Comparison of ENCODE assay signal across 23 cellular contexts in genomic region chrX:37879692-37880091, GRCh38.
"Had no signal": no experiment of that assay in that cellular context is flagged by ENCODE, and none has a peak within 500 bp of the region (broad histone marks: within the 10 kb centered on the region; RNA-seq: fewer than 3 reads in every experiment).

No MANE protein-coding gene starts in this region.

- DNase-seq: activated CD4-positive, alpha-beta memory T cell treated with anti-CD3 and anti-CD28 coated beads, Interleukin-2, amount 10 ng/mL, durations not matched to agents 7 days and 5 days; activated CD4-positive, alpha-beta T cell treated with anti-CD3 and anti-CD28 coated beads for 36 hours; activated CD4-positive, alpha-beta T cell treated with anti-CD3 and anti-CD28 coated beads, Interleukin-2, amount 50 U/mL, for 1 hour; activated gamma-delta T cell; activated naive CD4-positive, alpha-beta T cell treated with anti-CD3 and anti-CD28 coated beads for 36 hours; activated T-cell treated with anti-CD3 and anti-CD28 coated beads for 4 hours; activated T-cell treated with anti-CD3 and anti-CD28 coated beads, Interleukin-2, amount 50 U/mL, for 48 hours; amygdala; central memory CD4-positive, alpha-beta T cell; Kasumi-1; KBM-7; MG63; MV-4-11; NCI-H1092 treated with DMSO at 0.1 percent for 48 hours; NCI-H1417 treated with DMSO at 0.1 percent for 48 hours; NCI-H1694; NCI-H2029 treated with DMSO at 0.1 percent for 48 hours; NCI-H510A treated with DMSO at 0.1 percent for 48 hours; SHP77 treated with DMSO at 0.1 percent for 48 hours; T-helper 1 cell; WERI-Rb-1 had no signal

- H3K27ac ChIP-seq: SK-N-MC, WERI-Rb-1 had no signal

- ATAC-seq: activated CD4-positive, alpha-beta T cell treated with anti-CD3 and anti-CD28 coated beads for 36 hours; activated T-helper 17 cell treated with anti-CD3 and anti-CD28 coated beads, Interleukin-2, amount 50 U/mL, for 72 hours had no signal

- H3K36me3 ChIP-seq: MG63, WERI-Rb-1 had no signal

- H3K9me3 ChIP-seq: MG63 had no signal

- H3K27me3 ChIP-seq: MG63 had no signal

- H3K4me3 ChIP-seq: MG63, SK-N-MC had no signal
